Comparison of ENCODE assay signal across 8 cellular contexts in genomic region chr12:32399373-32400113, GRCh38. TPM values are rescaled to one million over a fixed set of nuclear protein-coding genes. Genes with fewer than 3 reads are reported as not detected.
DNase-seq lines count a peak whose midpoint lies in the region; ATAC-seq and TF ChIP-seq lines count a peak whose summit lies in the region.

TSS of gene FGD4 (plus strand) at chr12:32399558.

- H3K36me3 ChIP-seq in DND-41 (ENCODE audit: insufficient read depth, low read length) (no peaks in the 10 kb centered on the region), HUES64 (ENCODE audit: insufficient read depth, low read length) (peaks cover 9% of the 10 kb centered on the region)
- no peaks in the 10 kb centered on the region for H3K36me3 ChIP-seq in naive thymus-derived CD4-positive, alpha-beta T cell (ENCODE audit: control insufficient read depth in 2 of 3, insufficient read depth in 3 of 3, low read length in 3 of 3)

- H3K4me1 Mint-ChIP-seq in activated T-helper 17 cell treated with anti-CD3 and anti-CD28 coated beads, Interleukin-2, amount 50 U/mL, for 72 hours = no peaks in the 10 kb centered on the region
- H3K4me1 Mint-ChIP-seq in naive thymus-derived CD4-positive, alpha-beta T cell = peaks cover 3 to 13% (median 9%) of the 10 kb centered on the region in 7 donors

- peak within 1 kb of the TSS; percentile 75 for H3K4me3 Mint-ChIP-seq in activated T-helper 17 cell treated with anti-CD3 and anti-CD28 coated beads, Interleukin-2, amount 50 U/mL, for 72 hours
- H3K4me3 Mint-ChIP-seq in naive thymus-derived CD4-positive, alpha-beta T cell = peak within 1 kb of the TSS; percentile 84 to 97 (median 90)

- no peaks in the 10 kb centered on the region for H3K79me2 ChIP-seq in DND-41 (ENCODE audit: insufficient read depth, low read length)

- H3K9me3 ChIP-seq in DND-41 (ENCODE audit: insufficient read depth, low read length, severe bottlenecking) (no peaks in the 10 kb centered on the region), HUES64 (ENCODE audit: insufficient read depth, low read depth, low read length) (no peaks in the 10 kb centered on the region)
- no peaks in the 10 kb centered on the region for H3K9me3 ChIP-seq in naive thymus-derived CD4-positive, alpha-beta T cell (ENCODE audit: control insufficient read depth in 2 of 3, low read length in 3 of 3)

- H3K4me3 ChIP-seq in DND-41 (ENCODE audit: low read depth in 1 of 2, low read length in 2 of 2) = peak within 1 kb of the TSS in 1 of 2 experiments; percentile 60; a peak in 2 of 4 replicates
- peak within 1 kb of the TSS; percentile 82 for H3K4me3 ChIP-seq in HUES64 (ENCODE audit: low read length)
- peak within 1 kb of the TSS; percentile 68 for H3K4me3 ChIP-seq in fibroblast of the aortic adventitia (ENCODE audit: low read depth, low read length)
- peak within 1 kb of the TSS; percentile 51 for H3K4me3 ChIP-seq in naive thymus-derived CD4-positive, alpha-beta T cell (ENCODE audit: low read length)

- H3K27ac ChIP-seq in DND-41 (ENCODE audit: low read length) (no peak within 1 kb of the TSS), HUES64 (ENCODE audit: low read depth, low read length) (peak within 1 kb of the TSS; percentile 99)
- H3K27ac ChIP-seq in naive thymus-derived CD4-positive, alpha-beta T cell (ENCODE audit: low read depth, low read length) = no peak within 1 kb of the TSS

- no peaks in the 10 kb centered on the region for H3K9me3 Mint-ChIP-seq in activated T-helper 17 cell treated with anti-CD3 and anti-CD28 coated beads, Interleukin-2, amount 50 U/mL, for 72 hours
- H3K9me3 Mint-ChIP-seq in naive thymus-derived CD4-positive, alpha-beta T cell = peaks cover 0 to 2% (median 0%) of the 10 kb centered on the region in 11 donors

- CTCF ChIA-PET in naive thymus-derived CD4-positive, alpha-beta T cell (lab: Charles Lee) = no interaction called here

- under 1% methylated on average over 82 of the region's 82 CpGs for WGBS in HUES64

- H3K4me2 ChIP-seq in DND-41 (ENCODE audit: insufficient read depth, low read length) = peak within 1 kb of the TSS; percentile 83

- DNase-seq in DND-41 (peak; percentile 63), NOMO-1 treated with dmso at 0.1 percent for 144 hours (lab: John Stamatoyannopoulos, UW; ENCODE audit: unreplicated experiment) (peak; percentile 90), fibroblast of the aortic adventitia (ENCODE audit: low read depth) (peak; percentile 58), superior temporal gyrus (ENCODE audit: extremely low spot score) (peak; percentile 72)
- DNase-seq in naive thymus-derived CD4-positive, alpha-beta T cell = peak; percentile 16 to 68 (median 37)

- peak within 1 kb of the TSS; percentile 76 for H2AFZ ChIP-seq in DND-41 (ENCODE audit: low read depth, low read length)

- no peak within 1 kb of the TSS for H3K27ac Mint-ChIP-seq in activated T-helper 17 cell treated with anti-CD3 and anti-CD28 coated beads, Interleukin-2, amount 50 U/mL, for 72 hours
- H3K27ac Mint-ChIP-seq in naive thymus-derived CD4-positive, alpha-beta T cell = peak within 1 kb of the TSS in 1 of 9 donors; percentile 62

- H4K20me1 ChIP-seq in DND-41 (ENCODE audit: insufficient read depth, low read length) = no peaks in the 10 kb centered on the region

- POLR2A ChIA-PET in naive thymus-derived CD4-positive, alpha-beta T cell (lab: Charles Lee) = no interaction called here

- H3K27me3 Mint-ChIP-seq in activated T-helper 17 cell treated with anti-CD3 and anti-CD28 coated beads, Interleukin-2, amount 50 U/mL, for 72 hours = peaks cover 30% of the 10 kb centered on the region
- H3K27me3 Mint-ChIP-seq in naive thymus-derived CD4-positive, alpha-beta T cell = peaks cover 31 to 53% (median 40%) of the 10 kb centered on the region in 5 donors

- H3K27me3 ChIP-seq in DND-41 (ENCODE audit: insufficient read depth, low read length, poor library complexity) = peaks cover 21% of the 10 kb centered on the region
- no peaks in the 10 kb centered on the region for H3K27me3 ChIP-seq in HUES64 (ENCODE audit: insufficient read depth, low read length)
- H3K27me3 ChIP-seq in naive thymus-derived CD4-positive, alpha-beta T cell (ENCODE audit: control insufficient read depth in 2 of 2, insufficient read depth in 2 of 2, low read length in 2 of 2) = peaks cover 0 to 8% of the 10 kb centered on the region in 2 donors

- ATAC-seq in DND-41 (ENCODE audit: insufficient read depth, low read depth) = peak; percentile 92
- peak; percentile 92 for ATAC-seq in GM21619 (IDR thresholded peaks at IDR 0.05; ENCODE audit: unreplicated experiment)
- ATAC-seq in activated T-helper 17 cell treated with anti-CD3 and anti-CD28 coated beads, Interleukin-2, amount 50 U/mL, for 72 hours (replicated peaks) = peak; percentile 92
- peak; percentile 91 for ATAC-seq in naive thymus-derived CD4-positive, alpha-beta T cell

- no peaks in the 10 kb centered on the region for H3K36me3 Mint-ChIP-seq in activated T-helper 17 cell treated with anti-CD3 and anti-CD28 coated beads, Interleukin-2, amount 50 U/mL, for 72 hours (ENCODE audit: low read depth)
- no peaks in the 10 kb centered on the region for H3K36me3 Mint-ChIP-seq in naive thymus-derived CD4-positive, alpha-beta T cell

- H3K9ac ChIP-seq in DND-41 (ENCODE audit: low read depth, low read length) (peak within 1 kb of the TSS; percentile 41), HUES64 (ENCODE audit: low read depth, low read length) (peak within 1 kb of the TSS; percentile 90)

- TF ChIP-seq CTCF in DND-41 (IDR thresholded peaks at IDR 0.05; ENCODE audit: borderline replicate concordance, extremely low read depth, low read length, poor library complexity, severe bottlenecking) = peak; percentile 58
- peak; percentile 32 for TF ChIP-seq CTCF in fibroblast of the aortic adventitia (IDR thresholded peaks at IDR 0.05; ENCODE audit: insufficient read depth, low read length)

- peaks cover 14% of the 10 kb centered on the region for H3K4me1 ChIP-seq in DND-41 (ENCODE audit: insufficient read depth, low read length)
- peaks cover 38% of the 10 kb centered on the region for H3K4me1 ChIP-seq in HUES64 (ENCODE audit: insufficient read depth, low read length)
- H3K4me1 ChIP-seq in naive thymus-derived CD4-positive, alpha-beta T cell (ENCODE audit: control insufficient read depth in 2 of 2, insufficient read depth in 2 of 2, low read length in 2 of 2) = peaks cover 0 to 5% of the 10 kb centered on the region in 2 donors

- intact Hi-C loops in naive thymus-derived CD4-positive, alpha-beta T cell (cut with micrococcal nuclease) = loop anchor here in 1 of 2 donors (5.0 kb wide), 1 partner anchor 283 kb away; no protein-coding TSS in a partner anchor

RNA-seq across cellular contexts. Expression of gene FGD4, which starts in this region (rescaled TPM):
- 17.0 TPM for polyA plus RNA-seq in HUES64 (2013, experiment 1 of 2)
- polyA plus RNA-seq in HUES64 (2013, experiment 2 of 2) = 14.2 TPM
- total RNA-seq in activated T-helper 17 cell treated with anti-CD3 and anti-CD28 coated beads, Interleukin-2, amount 50 U/mL, for 72 hours = under 1 TPM; 0.21 to 0.32 TPM
- 5.6 and 55.6 TPM in 2 replicates for total RNA-seq in fibroblast of the aortic adventitia (ENCODE audit: low replicate concordance)
- 10 to 100 TPM in 1 of 5 experiments, 1 to 10 TPM in 1, under 1 TPM in 3; 0.17 to 13.7 (median 0.62) TPM for total RNA-seq in naive thymus-derived CD4-positive, alpha-beta T cell
- polyA plus RNA-seq in naive thymus-derived CD4-positive, alpha-beta T cell = under 1 TPM in 1 of 2 donors, not detected in 1; 0.12 TPM

Comparison
In these comparisons a context has a peak if more than half of its experiments do, and no peak if none do; other contexts are left out.
1. Peak in ATAC-seq in activated T-helper 17 cell treated with anti-CD3 and anti-CD28 coated beads, Interleukin-2, amount 50 U/mL, for 72 hours; RNA of the gene not detected or under 1 TPM.
2. DNase-seq: peak in every context shown above with its lines; median percentile 90 in NOMO-1 treated with dmso at 0.1 percent for 144 hours; 72 in superior temporal gyrus; 63 in DND-41; 58 in fibroblast of the aortic adventitia; 37 in naive thymus-derived CD4-positive, alpha-beta T cell.